In the genomic region with DNA sequence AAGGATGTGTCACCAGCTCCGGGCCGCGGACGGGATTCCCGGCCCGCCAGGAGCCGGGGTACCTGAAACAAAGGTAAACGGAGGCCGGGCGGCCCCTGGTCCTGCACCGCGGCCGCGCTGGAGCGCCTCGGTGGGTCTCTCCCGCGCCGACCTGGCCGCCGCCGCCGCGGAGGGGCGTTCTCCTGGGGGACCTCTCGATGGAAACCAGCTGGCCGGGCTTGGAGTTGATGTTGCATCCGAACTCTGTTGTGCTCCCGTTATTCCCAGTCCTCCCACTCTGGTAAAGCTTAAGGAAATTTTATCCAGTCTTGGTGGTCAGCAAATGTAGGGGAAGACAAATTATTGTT, we compare ENCODE assay signal across 8 cellular contexts. TPM values are rescaled to one million over a fixed set of nuclear protein-coding genes. Genes with fewer than 3 reads are reported as not detected.
A peak's percentile ranks its signal among the peaks of the same experiment; 100 is the strongest.
DNase-seq lines count a peak whose midpoint lies in the region; ATAC-seq, FAIRE-seq and TF ChIP-seq lines count a peak whose summit lies in the region.

No MANE protein-coding gene starts in this region.

- peak overlapping the region; percentile 84 for H2AFZ ChIP-seq in K562 (ENCODE audit: low read depth, low read length)

- POLR2A ChIA-PET in K562 (lab: Yijun Ruan, JAX) = interaction anchor here (1.0 kb wide), 1 partner anchor 23 kb away, joined by 3 read pairs; no protein-coding TSS in a partner anchor

- H3K4me1 ChIP-seq in HUES64 (ENCODE audit: insufficient read depth, low read length) (peaks cover 32% of the 10 kb centered on the region), K562 (replicated peaks in 1 of 2; ENCODE audit: control insufficient read depth in 2 of 2, insufficient read depth in 2 of 2, low read length in 2 of 2) (peaks cover 0 to 7% of the 10 kb centered on the region in 2 experiments; a peak in 2 of 5 replicates), suprapubic skin (peaks cover 39% of the 10 kb centered on the region)

- H3K4me2 ChIP-seq in K562 (ENCODE audit: insufficient read depth, low read length) = peak overlapping the region; percentile 73

- no peak for TF ChIP-seq POLR2A in K562 (conservative IDR thresholded peaks at IDR 0.05)
- TF ChIP-seq POLR2A in suprapubic skin (IDR thresholded peaks at IDR 0.05) = no peak
- TF ChIP-seq POLR2A in H54 (IDR thresholded peaks at IDR 0.05; ENCODE audit: low read depth, low read length) = no peak

- H3K9me3 ChIP-seq in HUES64 (ENCODE audit: insufficient read depth, low read depth, low read length) (no peaks in the 10 kb centered on the region), K562 (replicated peaks; ENCODE audit: control insufficient read depth, insufficient read depth, low read depth, low read length) (no peaks in the 10 kb centered on the region), suprapubic skin (no peaks in the 10 kb centered on the region)

- BruUV-seq in K562 (replicated peaks; lab: Mats Ljungman, UMichigan) = no TSS peak

- H3K9me1 ChIP-seq in K562 (ENCODE audit: control insufficient read depth, insufficient read depth, low read length) = no peaks in the 10 kb centered on the region

- peak; percentile 8; the same call in 2 of the 3 replicates for ATAC-seq in K562
- ATAC-seq in left colon = peak; percentile 8
- ATAC-seq in GM21737 (IDR thresholded peaks at IDR 0.05; ENCODE audit: unreplicated experiment) = no peak

- WGBS in HUES64 = under 1% methylated on average over 29 of the region's 29 CpGs
- 0% methylated on average over 21 of the region's 29 CpGs for whole genome bisulfite sequencing in K562 (ENCODE audit: insufficient coverage, low coverage, missing lambda C conversion rate)
- WGBS in suprapubic skin = under 1% methylated on average over 25 of the region's 29 CpGs

- H3K27ac ChIP-seq in HUES64 (ENCODE audit: low read depth, low read length) (peak overlapping the region; percentile 96), K562 (ENCODE audit: extremely low read depth, low read depth, low read length) (no peak overlapping the region), suprapubic skin (peak overlapping the region; percentile 97)

- CTCF ChIA-PET in K562 (lab: Yijun Ruan, JAX; ENCODE audit: low intra/inter-chr PET ratio) = no interaction called here

- no peaks in the 10 kb centered on the region for H3K36me3 ChIP-seq in HUES64 (ENCODE audit: insufficient read depth, low read length)
- no peaks in the 10 kb centered on the region for H3K36me3 ChIP-seq in K562 (ENCODE audit: control insufficient read depth, insufficient read depth, low read length)
- no peaks in the 10 kb centered on the region for H3K36me3 ChIP-seq in suprapubic skin

- FAIRE-seq in K562 (lab: Jason Lieb, UNC) = no peak
- no peak for FAIRE-seq in H54 (lab: Jason Lieb, UNC)

- intact Hi-C loops in K562 (cut with micrococcal nuclease) = no loop called here
- intact Hi-C loops in left colon (cut with DNase I, micrococcal nuclease) = no loop called here

- DNase-seq in NCI-H345 (lab: John Stamatoyannopoulos, UW) (peak; percentile 48), NCI-H345 treated with DMSO at 0.1 percent for 48 hours (lab: John Stamatoyannopoulos, UW; ENCODE audit: unreplicated experiment) (no peak), K562 (ENCODE audit: extremely low read depth in 1 of 4, low spot score in 3 of 4) (peak in 1 of 4 experiments; percentile 18), left colon (no peak), suprapubic skin (ENCODE audit: low spot score in 2 of 2) (no peak), H54 (ENCODE audit: insufficient read length, low spot score) (no peak)

- no peak for TF ChIP-seq RAD21 in K562 (CRISPR knock-in tag; conservative IDR thresholded peaks at IDR 0.05 in 1 of 2, IDR thresholded peaks at IDR 0.05 in 1 of 2)

- H3K9ac ChIP-seq in HUES64 (ENCODE audit: low read depth, low read length) = peak overlapping the region; percentile 89
- H3K9ac ChIP-seq in K562 (ENCODE audit: insufficient read depth in 1 of 2, low read depth in 2 of 2, low read length in 2 of 2) = peak overlapping the region; percentile 41 to 90; a peak in 3 of 4 replicates

- no peak for TF ChIP-seq CTCF in K562 (IDR thresholded peaks at IDR 0.05 in 2 of 3, conservative IDR thresholded peaks at IDR 0.05 in 1 of 3; ENCODE audit: insufficient read depth in 2 of 3, low read depth in 1 of 3, low read length in 3 of 3)
- no peak for TF ChIP-seq CTCF in suprapubic skin (IDR thresholded peaks at IDR 0.05)

- in situ Hi-C loops in K562 (cut with MboI) = no loop called here

- H3K27me3 ChIP-seq in HUES64 (ENCODE audit: insufficient read depth, low read length) = no peaks in the 10 kb centered on the region
- H3K27me3 ChIP-seq in K562 (ENCODE audit: control insufficient read depth in 2 of 2, insufficient read depth in 2 of 2, low read length in 2 of 2) = no peaks in the 10 kb centered on the region
- H3K27me3 ChIP-seq in suprapubic skin = no peaks in the 10 kb centered on the region

- TF ChIP-seq EP300 in K562 (IDR thresholded peaks at IDR 0.05; ENCODE audit: low read length) (no peak), suprapubic skin (IDR thresholded peaks at IDR 0.05) (no peak)

- H3K79me2 ChIP-seq in K562 (ENCODE audit: control insufficient read depth, insufficient read depth, low read length) = no peaks in the 10 kb centered on the region

- H3K4me3 ChIP-seq in HUES64 (ENCODE audit: low read length) (peak overlapping the region; percentile 76), K562 (peak overlapping the region; percentile 59), suprapubic skin (peak overlapping the region; percentile 98)

- no peaks in the 10 kb centered on the region for H4K20me1 ChIP-seq in K562 (replicated peaks; ENCODE audit: control insufficient read depth, insufficient read depth, low read length)

TF ChIP-seq in K562, 482 proteins besides CTCF, POLR2A, EP300 and RAD21 (continues in another document):
- TF ChIP-seq DPF2 (IDR thresholded peaks at IDR 0.05) (no peak), GABPB1 (CRISPR knock-in tag; IDR thresholded peaks at IDR 0.05) (no peak), HDAC3 (IDR thresholded peaks at IDR 0.05; ENCODE audit: borderline replicate concordance, partially characterized antibody) (no peak), KLF6 (CRISPR knock-in tag; IDR thresholded peaks at IDR 0.05; ENCODE audit: borderline replicate concordance) (no peak)
- TF ChIP-seq, protein P1, sequence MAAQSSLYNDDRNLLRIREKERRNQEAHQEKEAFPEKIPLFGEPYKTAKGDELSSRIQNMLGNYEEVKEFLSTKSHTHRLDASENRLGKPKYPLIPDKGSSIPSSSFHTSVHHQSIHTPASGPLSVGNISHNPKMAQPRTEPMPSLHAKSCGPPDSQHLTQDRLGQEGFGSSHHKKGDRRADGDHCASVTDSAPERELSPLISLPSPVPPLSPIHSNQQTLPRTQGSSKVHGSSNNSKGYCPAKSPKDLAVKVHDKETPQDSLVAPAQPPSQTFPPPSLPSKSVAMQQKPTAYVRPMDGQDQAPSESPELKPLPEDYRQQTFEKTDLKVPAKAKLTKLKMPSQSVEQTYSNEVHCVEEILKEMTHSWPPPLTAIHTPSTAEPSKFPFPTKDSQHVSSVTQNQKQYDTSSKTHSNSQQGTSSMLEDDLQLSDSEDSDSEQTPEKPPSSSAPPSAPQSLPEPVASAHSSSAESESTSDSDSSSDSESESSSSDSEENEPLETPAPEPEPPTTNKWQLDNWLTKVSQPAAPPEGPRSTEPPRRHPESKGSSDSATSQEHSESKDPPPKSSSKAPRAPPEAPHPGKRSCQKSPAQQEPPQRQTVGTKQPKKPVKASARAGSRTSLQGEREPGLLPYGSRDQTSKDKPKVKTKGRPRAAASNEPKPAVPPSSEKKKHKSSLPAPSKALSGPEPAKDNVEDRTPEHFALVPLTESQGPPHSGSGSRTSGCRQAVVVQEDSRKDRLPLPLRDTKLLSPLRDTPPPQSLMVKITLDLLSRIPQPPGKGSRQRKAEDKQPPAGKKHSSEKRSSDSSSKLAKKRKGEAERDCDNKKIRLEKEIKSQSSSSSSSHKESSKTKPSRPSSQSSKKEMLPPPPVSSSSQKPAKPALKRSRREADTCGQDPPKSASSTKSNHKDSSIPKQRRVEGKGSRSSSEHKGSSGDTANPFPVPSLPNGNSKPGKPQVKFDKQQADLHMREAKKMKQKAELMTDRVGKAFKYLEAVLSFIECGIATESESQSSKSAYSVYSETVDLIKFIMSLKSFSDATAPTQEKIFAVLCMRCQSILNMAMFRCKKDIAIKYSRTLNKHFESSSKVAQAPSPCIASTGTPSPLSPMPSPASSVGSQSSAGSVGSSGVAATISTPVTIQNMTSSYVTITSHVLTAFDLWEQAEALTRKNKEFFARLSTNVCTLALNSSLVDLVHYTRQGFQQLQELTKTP (IDR thresholded peaks at IDR 0.05; ENCODE audit: low read depth in 1 of 2, partially characterized antibody in 2 of 2) = no peak

RNA-seq across cellular contexts. Expression of a gene that starts 0.8 kb away (rescaled TPM):
- polyA plus RNA-seq in HUES64 (2013, experiment 1 of 2) = 10.5 TPM
- polyA plus RNA-seq in HUES64 (2013, experiment 2 of 2) = 13.3 TPM
- 0.44 and 1.6 TPM in 2 replicates for total RNA-seq in K562 (2011; cell fraction: chromatin; rRNA removed; ENCODE audit: low replicate concordance)
- total RNA-seq in K562 (2011; cell fraction: nucleolus; rRNA removed) = 0.33 and 0.39 TPM in 2 replicates
- 0.46 and 0.66 TPM in 2 replicates for total RNA-seq in K562 (2011; cell fraction: nucleoplasm; rRNA removed)
- 0.16 and 0.50 TPM in 2 replicates for total RNA-seq in K562 (2014; rRNA removed)
- 0.40 and 0.48 TPM in 2 replicates for total RNA-seq in K562 (2014; rRNA removed; fragmentation: Illumina TruSeq; extraction: Trizol)
- 0.30 and 0.33 TPM in 2 replicates for total RNA-seq in K562 (2015; rRNA removed; fragmentation: Illumina TruSeq; extraction: Trizol)
- total RNA-seq in K562 (2021) = 0.18 and 0.22 TPM in 2 replicates
- 0.27 and 0.42 TPM in 2 replicates for polyA plus RNA-seq in K562 (2011; rRNA removed)
- polyA plus RNA-seq in K562 (2011; cell fraction: cytosol; rRNA removed) = 0.12 and 0.21 TPM in 2 replicates
- polyA plus RNA-seq in K562 (2011; cell fraction: nucleus; rRNA removed) = 0.21 and 0.27 TPM in 2 replicates
- 0.14 and 0.20 TPM in 2 replicates for polyA plus RNA-seq in K562 (2012)
- 0.17 and 0.24 TPM in 2 replicates for polyA plus RNA-seq in K562 (2014; fragmentation: Illumina TruSeq; extraction: Trizol)
- under 1 TPM; 0.10 to 0.11 TPM for polyA plus RNA-seq in K562 (2014; fragmentation: Nextera tagmentation; extraction: Ambion mirVana)
- polyA plus RNA-seq in K562 (2014; rRNA removed) = 0.11 and 0.23 TPM in 2 replicates
- 1.1 and 1.5 TPM in 2 replicates for polyA minus RNA-seq in K562 (2011; rRNA and poly(A)+ RNA removed)
- 0.27 and 0.76 TPM in 2 replicates for polyA minus RNA-seq in K562 (2011; cell fraction: cytosol; rRNA and poly(A)+ RNA removed)
- 0.78 and 0.81 TPM in 2 replicates for polyA minus RNA-seq in K562 (2011; cell fraction: nucleus; rRNA and poly(A)+ RNA removed)
- total RNA-seq in left colon = 10 to 100 TPM; 21.3 to 28.2 TPM
- 10 to 100 TPM; 51.2 to 71.7 (median 52.9) TPM for total RNA-seq in suprapubic skin

Comparison
In these comparisons a context has a peak if more than half of its experiments do, and no peak if none do; other contexts are left out.
1. RNA of a gene that starts 0.8 kb away (total RNA-seq): 51.2 to 71.7 TPM in suprapubic skin and 21.3 to 28.2 TPM in left colon; 0.16 to 1.6 TPM in K562; every median in the first group is over 4 times any median in the second.
2. Peak in every context shown above with its lines, with median percentiles within 50 percentile points of each other: H3K4me3 ChIP-seq.